ENCODE assay signal across 1 cellular context in the genomic region with DNA sequence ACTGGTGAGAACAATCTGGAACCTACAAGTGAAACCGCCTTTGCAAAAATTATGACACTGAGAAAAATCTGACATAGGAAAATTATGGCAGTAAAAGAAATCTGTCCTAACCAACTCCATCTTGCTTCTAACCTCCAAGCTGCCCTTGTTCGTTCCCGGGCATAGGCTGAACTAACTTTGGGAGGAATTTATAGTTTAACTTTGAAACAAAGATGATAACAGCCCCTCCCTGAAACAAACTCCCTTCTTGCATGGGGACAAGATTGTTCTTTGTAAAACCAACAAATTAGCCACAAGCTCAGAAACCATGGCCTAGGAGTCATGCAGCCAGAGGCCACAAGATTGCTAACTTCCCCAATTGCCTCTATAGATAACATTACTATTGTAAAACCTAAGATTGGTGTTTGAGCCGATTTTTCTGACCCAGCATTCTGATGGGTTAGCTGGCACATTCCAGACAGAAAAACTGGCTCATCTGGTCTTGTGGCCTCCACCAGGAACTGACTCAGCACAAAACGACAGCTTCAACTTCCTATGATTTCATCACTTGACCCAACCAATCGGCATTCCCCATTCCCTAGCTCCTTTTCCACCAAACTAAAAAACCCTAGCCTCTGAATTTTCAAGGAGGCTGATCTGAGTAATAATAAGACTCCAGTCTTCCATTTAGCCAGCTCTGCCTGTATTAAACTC.
TF ChIP-seq lines count a peak whose summit lies in the region.

No MANE protein-coding gene starts in this region.

TF ChIP-seq in HepG2, 621 proteins besides CTCF, POLR2A, EP300 and RAD21:
- TF ChIP-seq, protein P1, sequence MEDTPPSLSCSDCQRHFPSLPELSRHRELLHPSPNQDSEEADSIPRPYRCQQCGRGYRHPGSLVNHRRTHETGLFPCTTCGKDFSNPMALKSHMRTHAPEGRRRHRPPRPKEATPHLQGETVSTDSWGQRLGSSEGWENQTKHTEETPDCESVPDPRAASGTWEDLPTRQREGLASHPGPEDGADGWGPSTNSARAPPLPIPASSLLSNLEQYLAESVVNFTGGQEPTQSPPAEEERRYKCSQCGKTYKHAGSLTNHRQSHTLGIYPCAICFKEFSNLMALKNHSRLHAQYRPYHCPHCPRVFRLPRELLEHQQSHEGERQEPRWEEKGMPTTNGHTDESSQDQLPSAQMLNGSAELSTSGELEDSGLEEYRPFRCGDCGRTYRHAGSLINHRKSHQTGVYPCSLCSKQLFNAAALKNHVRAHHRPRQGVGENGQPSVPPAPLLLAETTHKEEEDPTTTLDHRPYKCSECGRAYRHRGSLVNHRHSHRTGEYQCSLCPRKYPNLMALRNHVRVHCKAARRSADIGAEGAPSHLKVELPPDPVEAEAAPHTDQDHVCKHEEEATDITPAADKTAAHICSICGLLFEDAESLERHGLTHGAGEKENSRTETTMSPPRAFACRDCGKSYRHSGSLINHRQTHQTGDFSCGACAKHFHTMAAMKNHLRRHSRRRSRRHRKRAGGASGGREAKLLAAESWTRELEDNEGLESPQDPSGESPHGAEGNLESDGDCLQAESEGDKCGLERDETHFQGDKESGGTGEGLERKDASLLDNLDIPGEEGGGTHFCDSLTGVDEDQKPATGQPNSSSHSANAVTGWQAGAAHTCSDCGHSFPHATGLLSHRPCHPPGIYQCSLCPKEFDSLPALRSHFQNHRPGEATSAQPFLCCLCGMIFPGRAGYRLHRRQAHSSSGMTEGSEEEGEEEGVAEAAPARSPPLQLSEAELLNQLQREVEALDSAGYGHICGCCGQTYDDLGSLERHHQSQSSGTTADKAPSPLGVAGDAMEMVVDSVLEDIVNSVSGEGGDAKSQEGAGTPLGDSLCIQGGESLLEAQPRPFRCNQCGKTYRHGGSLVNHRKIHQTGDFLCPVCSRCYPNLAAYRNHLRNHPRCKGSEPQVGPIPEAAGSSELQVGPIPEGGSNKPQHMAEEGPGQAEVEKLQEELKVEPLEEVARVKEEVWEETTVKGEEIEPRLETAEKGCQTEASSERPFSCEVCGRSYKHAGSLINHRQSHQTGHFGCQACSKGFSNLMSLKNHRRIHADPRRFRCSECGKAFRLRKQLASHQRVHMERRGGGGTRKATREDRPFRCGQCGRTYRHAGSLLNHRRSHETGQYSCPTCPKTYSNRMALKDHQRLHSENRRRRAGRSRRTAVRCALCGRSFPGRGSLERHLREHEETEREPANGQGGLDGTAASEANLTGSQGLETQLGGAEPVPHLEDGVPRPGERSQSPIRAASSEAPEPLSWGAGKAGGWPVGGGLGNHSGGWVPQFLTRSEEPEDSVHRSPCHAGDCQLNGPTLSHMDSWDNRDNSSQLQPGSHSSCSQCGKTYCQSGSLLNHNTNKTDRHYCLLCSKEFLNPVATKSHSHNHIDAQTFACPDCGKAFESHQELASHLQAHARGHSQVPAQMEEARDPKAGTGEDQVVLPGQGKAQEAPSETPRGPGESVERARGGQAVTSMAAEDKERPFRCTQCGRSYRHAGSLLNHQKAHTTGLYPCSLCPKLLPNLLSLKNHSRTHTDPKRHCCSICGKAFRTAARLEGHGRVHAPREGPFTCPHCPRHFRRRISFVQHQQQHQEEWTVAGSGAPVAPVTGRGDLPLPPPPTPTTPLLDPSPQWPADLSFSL (CRISPR knock-in tag; IDR thresholded peaks at IDR 0.05) = no peak
- peak; percentile 80 to 87 for TF ChIP-seq MAFK (conservative IDR thresholded peaks at IDR 0.05 in 1 of 2, IDR thresholded peaks at IDR 0.05 in 1 of 2; ENCODE audit: low read length in 2 of 2)
- TF ChIP-seq MAFF (IDR thresholded peaks at IDR 0.05; ENCODE audit: low read depth, low read length) = peak; percentile 83
